8 cellular contexts compared by ENCODE assay signal in the genomic region with DNA sequence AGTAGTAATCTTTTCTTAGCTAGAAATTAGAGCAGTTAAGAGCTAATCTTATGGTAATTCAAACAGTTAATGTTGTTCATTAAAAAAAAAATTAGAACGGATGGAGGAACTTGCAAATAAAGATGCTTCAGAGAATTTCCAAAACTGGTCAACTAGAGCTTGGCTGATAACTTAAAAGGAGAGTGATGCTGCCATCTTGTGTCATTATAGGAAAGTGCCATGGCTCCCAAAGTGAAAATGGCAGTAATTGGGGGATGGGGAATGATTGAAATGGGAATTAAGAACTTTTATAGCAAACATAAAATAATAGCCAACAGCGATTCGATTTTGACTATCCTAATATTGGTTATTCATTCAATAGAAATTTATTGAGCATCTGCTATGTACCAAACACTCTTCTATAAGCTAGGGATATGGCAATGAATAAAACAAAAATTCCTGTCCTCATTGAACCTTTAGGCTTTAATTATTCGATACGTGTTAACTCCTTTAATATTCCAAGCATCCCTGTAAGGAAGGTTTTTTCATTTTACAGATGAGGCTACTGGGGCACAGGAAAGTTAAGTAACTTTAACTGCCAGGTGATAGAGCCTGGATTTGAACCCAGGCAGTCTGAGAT. TPM values are rescaled to one million over a fixed set of nuclear protein-coding genes. Genes with fewer than 3 reads are reported as not detected.
A peak's percentile ranks its signal among the peaks of the same experiment; 100 is the strongest.
DNase-seq lines count a peak whose midpoint lies in the region; ATAC-seq and TF ChIP-seq lines count a peak whose summit lies in the region.

No MANE protein-coding gene starts in this region.

- no peak overlapping the region for H3K27ac ChIP-seq in OCI-LY1 (ENCODE audit: low read depth, low read length, poor library complexity, severe bottlenecking)
- no peak overlapping the region for H3K27ac ChIP-seq in mesenchymal stem cell (ENCODE audit: low read length, poor library complexity, severe bottlenecking)

- H2AK5ac ChIP-seq in mesenchymal stem cell (ENCODE audit: low read length, severe bottlenecking): no peak overlapping the region

- H3K27me3 ChIP-seq in OCI-LY1 (ENCODE audit: insufficient read depth, low read length) (no peaks in the 10 kb centered on the region), mesenchymal stem cell (ENCODE audit: control insufficient read depth in 1 of 2, insufficient read depth in 1 of 2, low read length in 2 of 2) (no peaks in the 10 kb centered on the region)

- no peaks in the 10 kb centered on the region for H3K79me2 ChIP-seq in OCI-LY1 (ENCODE audit: insufficient read depth, low read length)

- no peak overlapping the region for H3K23ac ChIP-seq in mesenchymal stem cell (ENCODE audit: low read length in 2 of 2)

- no peak overlapping the region for H2BK12ac ChIP-seq in mesenchymal stem cell (ENCODE audit: low read length in 2 of 2)

- H4K20me1 ChIP-seq in OCI-LY1 (ENCODE audit: insufficient read depth, low read length): no peaks in the 10 kb centered on the region

- no peak overlapping the region for H3K18ac ChIP-seq in mesenchymal stem cell (ENCODE audit: low read depth in 1 of 2, low read length in 2 of 2)

- H3K4ac ChIP-seq in mesenchymal stem cell (ENCODE audit: low read depth in 1 of 2, low read length in 2 of 2): no peak overlapping the region

- H2BK120ac ChIP-seq in mesenchymal stem cell (ENCODE audit: low read depth, low read length): no peak overlapping the region

- no peaks in the 10 kb centered on the region for H3K36me3 ChIP-seq in OCI-LY1 (ENCODE audit: insufficient read depth, low read length)
- H3K36me3 ChIP-seq in mesenchymal stem cell (ENCODE audit: control insufficient read depth in 1 of 2, insufficient read depth in 2 of 2, low read depth in 1 of 2, low read length in 2 of 2): no peaks in the 10 kb centered on the region

- peak; percentile 54 for ATAC-seq in HG03354 (IDR thresholded peaks at IDR 0.05; ENCODE audit: poor library complexity, severe bottlenecking, unreplicated experiment)
- no peak for ATAC-seq in HG02759 (IDR thresholded peaks at IDR 0.05; ENCODE audit: unreplicated experiment)

- H3K9me3 ChIP-seq in OCI-LY1 (ENCODE audit: low read length): no peaks in the 10 kb centered on the region
- H3K9me3 ChIP-seq in mesenchymal stem cell (ENCODE audit: control insufficient read depth, low read length): peaks cover 12% of the 10 kb centered on the region

- peak; percentile 22 for DNase-seq in DMS153 (lab: John Stamatoyannopoulos, UW)
- DNase-seq in dermis microvascular lymphatic vessel endothelial cell (ENCODE audit: low read depth in 2 of 2): peak; percentile 50 to 70
- peak; percentile 74 for DNase-seq in mesenchymal stem cell
- no peak for DNase-seq in activated CD4-positive, alpha-beta T cell treated with anti-CD3 and anti-CD28 coated beads, Interleukin-2, amount 50 U/mL, for 1 hour
- DNase-seq in stimulated activated CD4-positive, alpha-beta T cell treated with anti-CD3 and anti-CD28 coated beads, Interleukin-4, amount 100 ng/mL, for 24 hours: no peak

- H4K8ac ChIP-seq in mesenchymal stem cell (ENCODE audit: low read length): no peak overlapping the region

- no peak overlapping the region for H3K14ac ChIP-seq in mesenchymal stem cell (ENCODE audit: low read length in 2 of 2)

- H3K9ac ChIP-seq in OCI-LY1 (ENCODE audit: low read length) (no peak overlapping the region), mesenchymal stem cell (ENCODE audit: low read length) (peak overlapping the region; percentile 51)

- H3K79me1 ChIP-seq in mesenchymal stem cell (replicated peaks; ENCODE audit: low read length, poor library complexity, severe bottlenecking): no peaks in the 10 kb centered on the region

- no peak overlapping the region for H3K4me2 ChIP-seq in OCI-LY1 (ENCODE audit: low read length)
- H3K4me2 ChIP-seq in mesenchymal stem cell (ENCODE audit: low read length, poor library complexity, severe bottlenecking): no peak overlapping the region

- no peak overlapping the region for H2BK15ac ChIP-seq in mesenchymal stem cell (ENCODE audit: low read depth, poor library complexity, severe bottlenecking)

- no peaks in the 10 kb centered on the region for H3F3A ChIP-seq in OCI-LY1 (ENCODE audit: insufficient read depth, low read length)

- H3K4me3 ChIP-seq in OCI-LY1 (ENCODE audit: low read depth, low read length, poor library complexity, severe bottlenecking) (no peak overlapping the region), mesenchymal stem cell (ENCODE audit: insufficient read depth in 1 of 2, low read depth in 1 of 2, low read length in 2 of 2) (no peak overlapping the region)

- no peaks in the 10 kb centered on the region for H3K4me1 ChIP-seq in OCI-LY1 (ENCODE audit: insufficient read depth, low read length, severe bottlenecking)
- peaks cover 3% of the 10 kb centered on the region for H3K4me1 ChIP-seq in mesenchymal stem cell (ENCODE audit: control insufficient read depth, insufficient read depth, low read depth, low read length)

- no peaks in the 10 kb centered on the region for H3K9me2 ChIP-seq in OCI-LY1 (ENCODE audit: low read depth, low read length)

- no peak overlapping the region for H4K91ac ChIP-seq in mesenchymal stem cell (ENCODE audit: low read length)

- H2AFZ ChIP-seq in OCI-LY1 (ENCODE audit: low read length) (no peak overlapping the region), mesenchymal stem cell (ENCODE audit: low read depth, low read length) (no peak overlapping the region)

- 0% methylated on average over 1 of the region's 5 CpGs for WGBS in mesenchymal stem cell

- TF ChIP-seq CTCF in OCI-LY1 (IDR thresholded peaks at IDR 0.05; ENCODE audit: low read length): peak; percentile 83

- H2BK5ac ChIP-seq in mesenchymal stem cell (ENCODE audit: low read depth, low read length, poor library complexity, severe bottlenecking): no peak overlapping the region

RNA-seq across cellular contexts. Expression of a gene that starts 5.7 kb away (rescaled TPM):
- 22.6 and 59.7 TPM in 2 replicates for total RNA-seq in dermis microvascular lymphatic vessel endothelial cell
- polyA plus RNA-seq in mesenchymal stem cell (2013, experiment 1 of 2): 72.2 TPM
- polyA plus RNA-seq in mesenchymal stem cell (2013, experiment 2 of 2): 74.4 TPM

Comparison
In these comparisons a context has a peak if more than half of its experiments do, and no peak if none do; other contexts are left out.
1. DNase-seq: peak in DMS153 (single experiment), dermis microvascular lymphatic vessel endothelial cell (2 of 2) and mesenchymal stem cell (single experiment); none in activated CD4-positive, alpha-beta T cell treated with anti-CD3 and anti-CD28 coated beads, Interleukin-2, amount 50 U/mL, for 1 hour (single experiment) and stimulated activated CD4-positive, alpha-beta T cell treated with anti-CD3 and anti-CD28 coated beads, Interleukin-4, amount 100 ng/mL, for 24 hours (single experiment).